Comparison of ENCODE assay signal across 9 cellular contexts in genomic region chr1:21344098-21344749, GRCh38.
DNase-seq lines count a peak whose midpoint lies in the region; ATAC-seq and TF ChIP-seq lines count a peak whose summit lies in the region.
"Had no signal": no experiment of that assay in that cellular context is flagged by ENCODE, and none has a peak within 500 bp of the region (broad histone marks: within the 10 kb centered on the region; RNA-seq: fewer than 3 reads in every experiment).

No MANE protein-coding gene starts in this region.

- H3K9me3 ChIP-seq in RWPE2 (ENCODE audit: severe bottlenecking): no peaks in the 10 kb centered on the region

- ATAC-seq in RWPE2 (ENCODE audit: low read depth) (no peak), HG03460 (IDR thresholded peaks at IDR 0.05; ENCODE audit: unreplicated experiment) (no peak), HG02610 (IDR thresholded peaks at IDR 0.05; ENCODE audit: unreplicated experiment) (no peak)

- peak overlapping the region; percentile 72 for H3K4me3 ChIP-seq in GM08714 (ENCODE audit: low read length)
- peak overlapping the region; percentile 63 for H3K4me3 ChIP-seq in RWPE2 (ENCODE audit: severe bottlenecking)
- H3K4me3 ChIP-seq in fibroblast of pulmonary artery (replicated peaks; ENCODE audit: low read depth, low read length): peak overlapping the region; percentile 83
- peak overlapping the region; percentile 66 for H3K4me3 ChIP-seq in retinal pigment epithelial cell (ENCODE audit: low read length)

- TF ChIP-seq CTCF in RWPE2 (IDR thresholded peaks at IDR 0.05; ENCODE audit: poor library complexity, severe bottlenecking) (no peak), fibroblast of pulmonary artery (IDR thresholded peaks at IDR 0.05; ENCODE audit: low read length, missing control alignments) (no peak), retinal pigment epithelial cell (conservative IDR thresholded peaks at IDR 0.05; ENCODE audit: low read depth, low read length) (no peak)

- H3K27me3 ChIP-seq in RWPE2 (ENCODE audit: insufficient read depth, poor library complexity, severe bottlenecking): no peaks in the 10 kb centered on the region

- DNase-seq in RWPE2 (ENCODE audit: low spot score) (no peak), fibroblast of pulmonary artery (ENCODE audit: low read depth) (no peak), retinal pigment epithelial cell (ENCODE audit: low read depth) (no peak), NCI-H146 (lab: John Stamatoyannopoulos, UW) (no peak), OCI-M2 (lab: John Stamatoyannopoulos, UW; ENCODE audit: unreplicated experiment) (no peak)
- DNase-seq: activated effector memory CD4-positive, alpha-beta T cell treated with Interleukin-2 at 50 U/mL for 16 hours had no signal

- no peak overlapping the region for H3K27ac ChIP-seq in RWPE2 (ENCODE audit: poor library complexity, severe bottlenecking)

- H3K36me3 ChIP-seq in RWPE2 (ENCODE audit: low read depth): no peaks in the 10 kb centered on the region

- H3K4me1 ChIP-seq in RWPE2 (ENCODE audit: insufficient read depth, poor library complexity, severe bottlenecking): peaks cover 3% of the 10 kb centered on the region
